Comparison of ENCODE assay signal across 13 cellular contexts in the genomic region with DNA sequence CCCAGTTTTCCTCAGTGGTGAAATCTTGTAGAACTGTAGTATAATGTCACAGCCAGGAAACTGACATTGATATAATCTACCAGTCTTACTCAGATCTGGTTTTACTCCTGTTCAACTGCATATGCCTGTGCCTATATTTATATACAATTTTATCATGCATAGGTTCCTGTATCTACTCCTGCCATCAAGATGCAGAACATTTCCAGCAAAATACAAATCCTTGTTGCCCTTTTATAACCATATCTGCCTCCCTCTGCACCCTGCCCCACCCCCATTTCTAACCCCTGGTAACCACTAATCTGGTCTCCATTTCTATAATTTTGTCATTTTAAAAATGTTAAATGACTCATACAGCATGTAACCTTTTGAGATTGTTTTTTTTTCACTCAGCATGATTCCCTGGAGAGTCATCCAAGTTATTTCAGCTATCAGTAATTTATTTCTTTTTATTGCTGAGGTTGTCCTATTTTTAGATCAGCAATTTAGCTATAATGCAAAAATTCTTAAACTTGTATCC. TPM values are rescaled to one million over a fixed set of nuclear protein-coding genes. Genes with fewer than 3 reads are reported as not detected.
DNase-seq lines count a peak whose midpoint lies in the region; ATAC-seq and TF ChIP-seq lines count a peak whose summit lies in the region.
"Had no signal": no experiment of that assay in that cellular context is flagged by ENCODE, and none has a peak within 500 bp of the region (broad histone marks: within the 10 kb centered on the region; RNA-seq: fewer than 3 reads in every experiment).

No MANE protein-coding gene starts in this region.

- H3K27ac Mint-ChIP-seq in activated naive CD4-positive, alpha-beta T cell treated with anti-CD3 and anti-CD28 coated beads for 36 hours, result peak overlapping the region; percentile 54
- H3K27ac Mint-ChIP-seq in activated naive CD4-positive, alpha-beta T cell treated with anti-CD3 and anti-CD28 coated beads, Interleukin-2, amount 10 ng/mL, durations not matched to agents 7 days and 5 days, result no peak overlapping the region

- no peaks in the 10 kb centered on the region for H3K9me3 Mint-ChIP-seq in activated naive CD4-positive, alpha-beta T cell treated with anti-CD3 and anti-CD28 coated beads for 36 hours
- no peaks in the 10 kb centered on the region for H3K9me3 Mint-ChIP-seq in activated naive CD4-positive, alpha-beta T cell treated with anti-CD3 and anti-CD28 coated beads, Interleukin-2, amount 10 ng/mL, durations not matched to agents 7 days and 5 days

- H3K4me3 ChIP-seq in choroid plexus epithelial cell (ENCODE audit: low read depth, low read length), result no peak overlapping the region
- H3K4me3 ChIP-seq in tibial nerve, result no peak overlapping the region
- H3K4me3 ChIP-seq: gastrocnemius medialis had no signal

- ATAC-seq in SK-N-SH treated with all-trans-retinoic acid at 6 μM for 48 hours (no peak; the same call in 2 of the 3 replicates), esophagus mucosa (no peak), HG02884 (IDR thresholded peaks at IDR 0.05; ENCODE audit: unreplicated experiment) (no peak)
- ATAC-seq: gastrocnemius medialis had no signal

- CTCF ChIA-PET in activated naive CD4-positive, alpha-beta T cell treated with anti-CD3 and anti-CD28 coated beads for 36 hours (lab: Charles Lee), result interaction anchor here (0.6 to 1.8 kb wide), 3 partner anchors 11 to 13 kb away, joined by 3 to 12 read pairs (median 3); no protein-coding TSS in a partner anchor
- CTCF ChIA-PET in activated naive CD4-positive, alpha-beta T cell treated with anti-CD3 and anti-CD28 coated beads, Interleukin-2, amount 10 ng/mL, durations not matched to agents 7 days and 5 days (lab: Charles Lee), result interaction anchor here (5.3 kb wide), 1 partner anchor 13 kb away, joined by 26 read pairs; no protein-coding TSS in a partner anchor

- no peak for TF ChIP-seq POLR2A in tibial nerve (IDR thresholded peaks at IDR 0.05)

- H3K27ac ChIP-seq in tibial nerve, result no peak overlapping the region

- H3K27me3 ChIP-seq in tibial nerve, result no peaks in the 10 kb centered on the region
- H3K27me3 ChIP-seq: gastrocnemius medialis had no signal

- TF ChIP-seq CTCF in choroid plexus epithelial cell (conservative IDR thresholded peaks at IDR 0.05; ENCODE audit: low read depth, low read length), result no peak
- no peak for TF ChIP-seq CTCF in tibial nerve (IDR thresholded peaks at IDR 0.05)

- peaks cover 46% of the 10 kb centered on the region for H3K36me3 Mint-ChIP-seq in activated naive CD4-positive, alpha-beta T cell treated with anti-CD3 and anti-CD28 coated beads for 36 hours (ENCODE audit: low read depth)
- H3K36me3 Mint-ChIP-seq in activated naive CD4-positive, alpha-beta T cell treated with anti-CD3 and anti-CD28 coated beads, Interleukin-2, amount 10 ng/mL, durations not matched to agents 7 days and 5 days, result peaks cover 72% of the 10 kb centered on the region

- no peaks in the 10 kb centered on the region for H3K27me3 Mint-ChIP-seq in activated naive CD4-positive, alpha-beta T cell treated with anti-CD3 and anti-CD28 coated beads for 36 hours (ENCODE audit: low read depth)
- H3K27me3 Mint-ChIP-seq in activated naive CD4-positive, alpha-beta T cell treated with anti-CD3 and anti-CD28 coated beads, Interleukin-2, amount 10 ng/mL, durations not matched to agents 7 days and 5 days, result no peaks in the 10 kb centered on the region

- H3K4me3 Mint-ChIP-seq in activated naive CD4-positive, alpha-beta T cell treated with anti-CD3 and anti-CD28 coated beads for 36 hours, result no peak overlapping the region
- H3K4me3 Mint-ChIP-seq in activated naive CD4-positive, alpha-beta T cell treated with anti-CD3 and anti-CD28 coated beads, Interleukin-2, amount 10 ng/mL, durations not matched to agents 7 days and 5 days, result no peak overlapping the region

- no peaks in the 10 kb centered on the region for H3K9me3 ChIP-seq in tibial nerve
- H3K9me3 ChIP-seq: gastrocnemius medialis had no signal

- no peak for TF ChIP-seq EP300 in tibial nerve (IDR thresholded peaks at IDR 0.05)

- peaks cover 0 to 7% (median 0%) of the 10 kb centered on the region in 4 donors for H3K4me1 ChIP-seq in tibial nerve
- H3K4me1 ChIP-seq: gastrocnemius medialis had no signal

- H3K36me3 ChIP-seq in tibial nerve, result peaks cover 0 to 98% (median 8%) of the 10 kb centered on the region in 3 donors

- intact Hi-C loops in activated naive CD4-positive, alpha-beta T cell treated with anti-CD3 and anti-CD28 coated beads for 36 hours (cut with micrococcal nuclease), result no loop called here

- peaks cover 44% of the 10 kb centered on the region for H3K4me1 Mint-ChIP-seq in activated naive CD4-positive, alpha-beta T cell treated with anti-CD3 and anti-CD28 coated beads for 36 hours (ENCODE audit: low read depth)
- H3K4me1 Mint-ChIP-seq in activated naive CD4-positive, alpha-beta T cell treated with anti-CD3 and anti-CD28 coated beads, Interleukin-2, amount 10 ng/mL, durations not matched to agents 7 days and 5 days, result no peaks in the 10 kb centered on the region

- DNase-seq in activated naive CD4-positive, alpha-beta T cell treated with anti-CD3 and anti-CD28 coated beads for 36 hours, result peak; percentile 35
- DNase-seq in activated naive CD4-positive, alpha-beta T cell treated with anti-CD3 and anti-CD28 coated beads, Interleukin-2, amount 10 ng/mL, durations not matched to agents 7 days and 5 days, result no peak
- DNase-seq in choroid plexus epithelial cell (ENCODE audit: low read depth), result peak; percentile 81
- DNase-seq in stimulated activated CD8-positive, alpha-beta memory T cell treated with anti-CD3 and anti-CD28 coated beads, Interleukin-4, amount 100 ng/mL, for 48 hours, result peak; percentile 50
- DNase-seq in tibial nerve (ENCODE audit: low spot score in 2 of 2), result no peak
- DNase-seq: DMS153, gastrocnemius medialis, islet precursor cell, NCI-H446 treated with DMSO at 0.1 percent for 48 hours, SW 1271 had no signal

TF ChIP-seq in SK-N-SH treated with all-trans-retinoic acid at 6 μM for 48 hours, 23 proteins besides CTCF, POLR2A, EP300 and RAD21:
- TF ChIP-seq, protein P1, sequence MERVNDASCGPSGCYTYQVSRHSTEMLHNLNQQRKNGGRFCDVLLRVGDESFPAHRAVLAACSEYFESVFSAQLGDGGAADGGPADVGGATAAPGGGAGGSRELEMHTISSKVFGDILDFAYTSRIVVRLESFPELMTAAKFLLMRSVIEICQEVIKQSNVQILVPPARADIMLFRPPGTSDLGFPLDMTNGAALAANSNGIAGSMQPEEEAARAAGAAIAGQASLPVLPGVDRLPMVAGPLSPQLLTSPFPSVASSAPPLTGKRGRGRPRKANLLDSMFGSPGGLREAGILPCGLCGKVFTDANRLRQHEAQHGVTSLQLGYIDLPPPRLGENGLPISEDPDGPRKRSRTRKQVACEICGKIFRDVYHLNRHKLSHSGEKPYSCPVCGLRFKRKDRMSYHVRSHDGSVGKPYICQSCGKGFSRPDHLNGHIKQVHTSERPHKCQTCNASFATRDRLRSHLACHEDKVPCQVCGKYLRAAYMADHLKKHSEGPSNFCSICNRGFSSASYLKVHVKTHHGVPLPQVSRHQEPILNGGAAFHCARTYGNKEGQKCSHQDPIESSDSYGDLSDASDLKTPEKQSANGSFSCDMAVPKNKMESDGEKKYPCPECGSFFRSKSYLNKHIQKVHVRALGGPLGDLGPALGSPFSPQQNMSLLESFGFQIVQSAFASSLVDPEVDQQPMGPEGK (CRISPR knock-in tag; IDR thresholded peaks at IDR 0.05; ENCODE audit: borderline replicate concordance), result no peak
- TF ChIP-seq RARB (CRISPR knock-in tag; IDR thresholded peaks at IDR 0.05), result 0 out of 2 replicates have a peak, but pooled peaks have one; percentile 35
- TF ChIP-seq ISL1 (CRISPR knock-in tag; IDR thresholded peaks at IDR 0.05), result no peak
- TF ChIP-seq ARNTL (CRISPR knock-in tag; IDR thresholded peaks at IDR 0.05; ENCODE audit: borderline replicate concordance, low read depth), result no peak
TF ChIP-seq in SK-N-SH treated with all-trans-retinoic acid at 6 μM for 48 hours: peak in this region for 1.

RNA-seq across cellular contexts. Expression of a gene that starts 8.1 kb away (rescaled TPM):
- 1 to 10 TPM; 4.1 to 4.6 TPM for total RNA-seq in activated naive CD4-positive, alpha-beta T cell treated with anti-CD3 and anti-CD28 coated beads for 36 hours
- total RNA-seq in tibial nerve (1 to 10 TPM; 5.7 to 7.5 (median 6.8) TPM), esophagus mucosa (4.9 TPM)

RNA-seq across cellular contexts. Expression of a gene that starts 29.9 kb away (rescaled TPM):
- total RNA-seq in activated naive CD4-positive, alpha-beta T cell treated with anti-CD3 and anti-CD28 coated beads for 36 hours, result under 1 TPM; 0.48 to 0.64 TPM
- 1 to 10 TPM in 3 of 4 donors, under 1 TPM in 1; 0.42 to 1.8 (median 1.4) TPM for total RNA-seq in tibial nerve
- 159 TPM for total RNA-seq in esophagus mucosa

RNA-seq across cellular contexts. Expression of a gene that starts 51.5 kb away (rescaled TPM):
- total RNA-seq in activated naive CD4-positive, alpha-beta T cell treated with anti-CD3 and anti-CD28 coated beads for 36 hours, result 1 to 10 TPM; 3.5 to 4.6 TPM
- total RNA-seq in tibial nerve (1 to 10 TPM; 1.5 to 3.0 (median 2.2) TPM), esophagus mucosa (6.3 TPM)

Comparison
In these comparisons a context has a peak if more than half of its experiments do, and no peak if none do; other contexts are left out.
1. DNase-seq: peak in activated naive CD4-positive, alpha-beta T cell treated with anti-CD3 and anti-CD28 coated beads for 36 hours (single experiment), choroid plexus epithelial cell (single experiment) and stimulated activated CD8-positive, alpha-beta memory T cell treated with anti-CD3 and anti-CD28 coated beads, Interleukin-4, amount 100 ng/mL, for 48 hours (single experiment); none in activated naive CD4-positive, alpha-beta T cell treated with anti-CD3 and anti-CD28 coated beads, Interleukin-2, amount 10 ng/mL, durations not matched to agents 7 days and 5 days (single experiment) and tibial nerve (0 of 2).
2. RNA of a gene that starts 29.9 kb away (total RNA-seq): 159 TPM in esophagus mucosa (single experiment); 0.42 to 1.8 TPM in tibial nerve and 0.48 to 0.64 TPM in activated naive CD4-positive, alpha-beta T cell treated with anti-CD3 and anti-CD28 coated beads for 36 hours; every median in the first group is over 10 times any median in the second.